Comparison of ENCODE assay signal across 18 cellular contexts in genomic region chr6:105273589-105273988, GRCh38.
"Had no signal": no experiment of that assay in that cellular context is flagged by ENCODE, and none has a peak within 500 bp of the region (broad histone marks: within the 10 kb centered on the region; RNA-seq: fewer than 3 reads in every experiment).

No MANE protein-coding gene starts in this region.

- ATAC-seq: activated CD4-positive, CD25-positive, alpha-beta regulatory T cell treated with anti-CD3 and anti-CD28 coated beads, Interleukin-2, amount 50 U/mL, for 24 hours; activated T-cell treated with anti-CD3 and anti-CD28 coated beads, Interleukin-2, amount 50 U/mL, for 72 hours; effector memory CD8-positive, alpha-beta T cell; stimulated activated memory B cell treated with anti-CD40 and anti-IgM and Interleukin-4, amounts not matched to agents 10 μg/mL and 1 μg/mL and 100 μg/mL, for 72 hours had no signal

- FAIRE-seq: keratinocyte had no signal

- DNase-seq: activated CD4-positive, alpha-beta T cell treated with anti-CD3 and anti-CD28 coated beads, Interleukin-2, amount 50 U/mL, for 1 hour; activated effector memory CD4-positive, alpha-beta T cell treated with anti-CD3 and anti-CD28 coated beads, Interleukin-2, amount 50 U/mL, for 16 hours; activated T-cell treated with anti-CD3 and anti-CD28 coated beads, Interleukin-2, amount 50 U/mL, for 72 hours; effector memory CD8-positive, alpha-beta T cell; foreskin fibroblast; hippocampal formation; left lung; nephron progenitor cell; sigmoid colon; spleen; stimulated activated CD4-positive, alpha-beta T cell treated with anti-CD3 and anti-CD28 coated beads, Interleukin-4, amount 100 ng/mL, for 4 hours; T-cell; T1000 had no signal

- H3K27me3 ChIP-seq: left lung, sigmoid colon, spleen had no signal

- H3K27me3 Mint-ChIP-seq: activated naive CD4-positive, alpha-beta T cell treated with anti-CD3 and anti-CD28 coated beads, Interleukin-2, amount 50 U/mL, for 24 hours; effector memory CD8-positive, alpha-beta T cell; stimulated activated memory B cell treated with anti-CD40 and anti-IgM and Interleukin-4, amounts not matched to agents 10 μg/mL and 1 μg/mL and 100 μg/mL, for 72 hours; T-cell had no signal

- H3K9me3 ChIP-seq: left lung, sigmoid colon, spleen had no signal

- H3K4me1 ChIP-seq: left lung, sigmoid colon, spleen had no signal

- H3K27ac ChIP-seq: epithelial cell of prostate, left lung, sigmoid colon, spleen had no signal

- H3K27ac Mint-ChIP-seq: activated naive CD4-positive, alpha-beta T cell treated with anti-CD3 and anti-CD28 coated beads, Interleukin-2, amount 50 U/mL, for 24 hours; activated T-cell treated with anti-CD3 and anti-CD28 coated beads, Interleukin-2, amount 50 U/mL, for 72 hours; effector memory CD8-positive, alpha-beta T cell; stimulated activated memory B cell treated with anti-CD40 and anti-IgM and Interleukin-4, amounts not matched to agents 10 μg/mL and 1 μg/mL and 100 μg/mL, for 72 hours; T-cell had no signal

- H3K9me3 Mint-ChIP-seq: activated naive CD4-positive, alpha-beta T cell treated with anti-CD3 and anti-CD28 coated beads, Interleukin-2, amount 50 U/mL, for 24 hours; activated T-cell treated with anti-CD3 and anti-CD28 coated beads, Interleukin-2, amount 50 U/mL, for 72 hours; effector memory CD8-positive, alpha-beta T cell; nephron progenitor cell; T-cell had no signal

- H3K4me1 Mint-ChIP-seq: activated naive CD4-positive, alpha-beta T cell treated with anti-CD3 and anti-CD28 coated beads, Interleukin-2, amount 50 U/mL, for 24 hours; stimulated activated memory B cell treated with anti-CD40 and anti-IgM and Interleukin-4, amounts not matched to agents 10 μg/mL and 1 μg/mL and 100 μg/mL, for 72 hours had no signal

- H3K4me3 ChIP-seq: left lung, sigmoid colon, spleen had no signal

- H3K4me3 Mint-ChIP-seq: activated naive CD4-positive, alpha-beta T cell treated with anti-CD3 and anti-CD28 coated beads, Interleukin-2, amount 50 U/mL, for 24 hours; activated T-cell treated with anti-CD3 and anti-CD28 coated beads, Interleukin-2, amount 50 U/mL, for 72 hours; effector memory CD8-positive, alpha-beta T cell; nephron progenitor cell; stimulated activated memory B cell treated with anti-CD40 and anti-IgM and Interleukin-4, amounts not matched to agents 10 μg/mL and 1 μg/mL and 100 μg/mL, for 72 hours; T-cell had no signal
